In the genomic region with DNA sequence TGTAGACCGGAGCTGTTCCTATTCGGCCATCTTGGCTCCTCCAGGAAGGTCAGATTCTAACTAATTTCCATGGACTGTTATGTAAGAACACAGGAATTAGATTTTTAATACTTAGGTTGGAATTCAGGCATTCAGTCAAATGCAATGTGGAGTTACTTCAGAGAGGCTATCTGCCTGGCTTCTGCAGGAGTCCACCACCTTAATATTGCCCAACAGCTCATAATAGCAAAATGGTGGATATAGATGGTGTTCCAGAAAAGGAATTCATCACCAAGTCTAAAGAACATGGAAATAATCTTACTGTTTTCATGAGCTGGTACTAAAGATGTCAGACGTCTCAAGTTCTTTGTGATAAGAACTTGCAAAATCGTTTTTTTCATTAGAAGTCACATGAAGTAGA, we compare ENCODE assay signal across 1 cellular context.
TF ChIP-seq lines count a peak whose summit lies in the region.

No MANE protein-coding gene starts in this region.

TF ChIP-seq in GM23338, 12 proteins besides CTCF, POLR2A, EP300 and RAD21 (continued from another document):
- TF ChIP-seq, protein P1, sequence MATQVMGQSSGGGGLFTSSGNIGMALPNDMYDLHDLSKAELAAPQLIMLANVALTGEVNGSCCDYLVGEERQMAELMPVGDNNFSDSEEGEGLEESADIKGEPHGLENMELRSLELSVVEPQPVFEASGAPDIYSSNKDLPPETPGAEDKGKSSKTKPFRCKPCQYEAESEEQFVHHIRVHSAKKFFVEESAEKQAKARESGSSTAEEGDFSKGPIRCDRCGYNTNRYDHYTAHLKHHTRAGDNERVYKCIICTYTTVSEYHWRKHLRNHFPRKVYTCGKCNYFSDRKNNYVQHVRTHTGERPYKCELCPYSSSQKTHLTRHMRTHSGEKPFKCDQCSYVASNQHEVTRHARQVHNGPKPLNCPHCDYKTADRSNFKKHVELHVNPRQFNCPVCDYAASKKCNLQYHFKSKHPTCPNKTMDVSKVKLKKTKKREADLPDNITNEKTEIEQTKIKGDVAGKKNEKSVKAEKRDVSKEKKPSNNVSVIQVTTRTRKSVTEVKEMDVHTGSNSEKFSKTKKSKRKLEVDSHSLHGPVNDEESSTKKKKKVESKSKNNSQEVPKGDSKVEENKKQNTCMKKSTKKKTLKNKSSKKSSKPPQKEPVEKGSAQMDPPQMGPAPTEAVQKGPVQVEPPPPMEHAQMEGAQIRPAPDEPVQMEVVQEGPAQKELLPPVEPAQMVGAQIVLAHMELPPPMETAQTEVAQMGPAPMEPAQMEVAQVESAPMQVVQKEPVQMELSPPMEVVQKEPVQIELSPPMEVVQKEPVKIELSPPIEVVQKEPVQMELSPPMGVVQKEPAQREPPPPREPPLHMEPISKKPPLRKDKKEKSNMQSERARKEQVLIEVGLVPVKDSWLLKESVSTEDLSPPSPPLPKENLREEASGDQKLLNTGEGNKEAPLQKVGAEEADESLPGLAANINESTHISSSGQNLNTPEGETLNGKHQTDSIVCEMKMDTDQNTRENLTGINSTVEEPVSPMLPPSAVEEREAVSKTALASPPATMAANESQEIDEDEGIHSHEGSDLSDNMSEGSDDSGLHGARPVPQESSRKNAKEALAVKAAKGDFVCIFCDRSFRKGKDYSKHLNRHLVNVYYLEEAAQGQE (IDR thresholded peaks at IDR 0.05; ENCODE audit: unreplicated experiment) = no peak
- no peak for TF ChIP-seq NANOG (IDR thresholded peaks at IDR 0.05; ENCODE audit: borderline replicate concordance)
- no peak for TF ChIP-seq ZNF331 (CRISPR knock-in tag; IDR thresholded peaks at IDR 0.05; ENCODE audit: low read depth)
- TF ChIP-seq STAT1 (IDR thresholded peaks at IDR 0.05; ENCODE audit: unreplicated experiment) = no peak
- no peak for TF ChIP-seq CREB1 (CRISPR knock-in tag; IDR thresholded peaks at IDR 0.05; ENCODE audit: low read depth)
- TF ChIP-seq POLR2AphosphoS5 (IDR thresholded peaks at IDR 0.05; ENCODE audit: low read depth) = no peak
- no peak for TF ChIP-seq EZH2 (IDR thresholded peaks at IDR 0.05; ENCODE audit: low read depth, unreplicated experiment)
- TF ChIP-seq, protein P2, sequence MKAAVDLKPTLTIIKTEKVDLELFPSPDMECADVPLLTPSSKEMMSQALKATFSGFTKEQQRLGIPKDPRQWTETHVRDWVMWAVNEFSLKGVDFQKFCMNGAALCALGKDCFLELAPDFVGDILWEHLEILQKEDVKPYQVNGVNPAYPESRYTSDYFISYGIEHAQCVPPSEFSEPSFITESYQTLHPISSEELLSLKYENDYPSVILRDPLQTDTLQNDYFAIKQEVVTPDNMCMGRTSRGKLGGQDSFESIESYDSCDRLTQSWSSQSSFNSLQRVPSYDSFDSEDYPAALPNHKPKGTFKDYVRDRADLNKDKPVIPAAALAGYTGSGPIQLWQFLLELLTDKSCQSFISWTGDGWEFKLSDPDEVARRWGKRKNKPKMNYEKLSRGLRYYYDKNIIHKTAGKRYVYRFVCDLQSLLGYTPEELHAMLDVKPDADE (IDR thresholded peaks at IDR 0.05) = no peak
